In the genomic region with DNA sequence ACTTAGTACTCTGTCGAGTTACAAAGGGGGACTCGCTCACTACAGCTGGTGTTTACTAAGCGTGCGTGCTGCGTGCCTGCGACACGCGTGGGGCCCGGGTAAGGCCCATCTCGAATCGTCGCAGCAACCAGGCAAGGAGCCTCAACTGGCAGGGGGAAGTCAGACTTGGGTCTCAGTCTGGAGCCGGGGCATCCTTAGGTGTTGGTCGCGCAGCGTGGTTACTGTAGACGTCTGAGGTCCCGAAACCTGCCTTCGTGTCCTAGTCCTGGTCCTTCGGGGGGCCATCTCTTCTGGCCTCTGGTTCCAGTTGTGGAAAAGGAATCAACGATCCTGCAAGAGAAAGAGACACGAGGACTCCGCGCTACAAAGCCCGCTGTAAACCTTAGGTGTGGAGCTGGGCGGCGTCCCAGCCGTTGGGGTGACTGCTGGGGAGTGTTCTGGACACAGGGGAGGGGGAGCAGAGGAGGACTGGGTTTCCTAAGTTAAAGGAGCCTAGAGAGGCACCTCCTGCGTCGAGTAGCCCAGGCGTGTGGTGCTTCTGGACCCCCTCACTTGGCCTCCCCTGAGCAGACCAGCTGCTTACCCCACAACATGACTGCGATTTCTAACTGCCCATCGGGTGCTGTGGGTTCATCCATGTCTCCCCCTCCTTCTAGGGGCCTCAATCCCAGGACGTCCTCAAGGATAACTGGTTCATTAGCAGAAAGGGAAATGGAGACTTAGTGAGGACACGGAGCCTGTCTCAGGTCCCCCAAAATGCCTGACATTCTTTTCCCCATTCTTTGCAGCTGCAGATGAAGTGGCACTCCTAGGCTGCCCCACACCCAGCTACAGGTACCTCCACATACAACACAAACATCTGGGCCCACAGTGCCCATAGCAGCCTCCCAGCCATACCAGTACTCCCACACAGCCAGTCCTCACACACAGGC, we compare ENCODE assay signal across 8 cellular contexts. TPM values are rescaled to one million over a fixed set of nuclear protein-coding genes. Genes with fewer than 3 reads are reported as not detected.
DNase-seq lines count a peak whose midpoint lies in the region; ATAC-seq and TF ChIP-seq lines count a peak whose summit lies in the region.
"Had no signal": no experiment of that assay in that cellular context is flagged by ENCODE, and none has a peak within 500 bp of the region (broad histone marks: within the 10 kb centered on the region; RNA-seq: fewer than 3 reads in every experiment).

No MANE protein-coding gene starts in this region.

- H3K36me3 Mint-ChIP-seq in H9 (ENCODE audit: insufficient read depth in 1 of 3, low read depth in 3 of 3): no peaks in the 10 kb centered on the region; a peak in 2 of 7 replicates
- no peaks in the 10 kb centered on the region for H3K36me3 Mint-ChIP-seq in activated naive CD8-positive, alpha-beta T cell treated with anti-CD3 and anti-CD28 coated beads, Interleukin-2, amount 10 ng/mL, durations not matched to agents 7 days and 5 days

- H3K27ac ChIP-seq in H9 (ENCODE audit: insufficient read length, low read depth, low read length): no peak overlapping the region
- H3K27ac ChIP-seq in iPS-20b (ENCODE audit: low read length): no peak overlapping the region
- peak overlapping the region in 3 of 21 experiments; percentile 25 to 70 (median 36) for H3K27ac ChIP-seq in skin epidermis

- peak overlapping the region; percentile 49 for H3K4me2 ChIP-seq in H9 (ENCODE audit: insufficient read depth, insufficient read length, low read length)

- no peak overlapping the region for H2BK120ac ChIP-seq in H9 (ENCODE audit: low read depth, low read length, poor library complexity, severe bottlenecking)

- no peak for ATAC-seq in activated naive CD8-positive, alpha-beta T cell treated with anti-CD3 and anti-CD28 coated beads, Interleukin-2, amount 10 ng/mL, durations not matched to agents 7 days and 5 days (ENCODE audit: low read depth)
- ATAC-seq in GM18867 (IDR thresholded peaks at IDR 0.05; ENCODE audit: unreplicated experiment) (no peak), HG02623 (IDR thresholded peaks at IDR 0.05; ENCODE audit: unreplicated experiment) (no peak)

- H3K23ac ChIP-seq in H9 (ENCODE audit: insufficient read length, low read depth, low read length): no peak overlapping the region

- no peak overlapping the region for H4K8ac ChIP-seq in H9 (replicated peaks; ENCODE audit: insufficient read length, low read depth, low read length)

- H2BK20ac ChIP-seq in H9 (ENCODE audit: low read depth, low read length, poor library complexity, severe bottlenecking): no peak overlapping the region

- DNase-seq in H9 (no peak), DMS53 treated with DMSO at 0.1 percent for 48 hours (lab: John Stamatoyannopoulos, UW; ENCODE audit: unreplicated experiment) (no peak)
- DNase-seq in activated naive CD8-positive, alpha-beta T cell treated with anti-CD3 and anti-CD28 coated beads, Interleukin-2, amount 10 ng/mL, durations not matched to agents 7 days and 5 days: no peak

- no peak overlapping the region for H3K18ac ChIP-seq in H9 (ENCODE audit: insufficient read length, low read depth, low read length)

- H2BK5ac ChIP-seq in H9 (ENCODE audit: insufficient read length, low read length): no peak overlapping the region

- no peak overlapping the region for H2AFZ ChIP-seq in H9 (ENCODE audit: low read length)

- no peak overlapping the region for H3K56ac ChIP-seq in H9 (ENCODE audit: insufficient read length, low read depth, low read length)

- H3K4me3 ChIP-seq in iPS-20b (ENCODE audit: low read length) (peak overlapping the region; percentile 59), skin epidermis (peak overlapping the region in 6 of 7 experiments; percentile 29 to 66 (median 44))

- H3K27me3 ChIP-seq in H9 (ENCODE audit: insufficient read depth, low read length): peaks cover 55% of the 10 kb centered on the region
- peaks cover 78% of the 10 kb centered on the region for H3K27me3 ChIP-seq in iPS-20b (ENCODE audit: insufficient read depth, low read length)

- H3T11ph ChIP-seq in H9 (ENCODE audit: low read length): no peak overlapping the region

- H3K4me3 Mint-ChIP-seq in H9: peak overlapping the region; percentile 56 to 83
- H3K4me3 Mint-ChIP-seq in activated naive CD8-positive, alpha-beta T cell treated with anti-CD3 and anti-CD28 coated beads, Interleukin-2, amount 10 ng/mL, durations not matched to agents 7 days and 5 days: peak overlapping the region; percentile 65

- H2AK5ac ChIP-seq in H9 (ENCODE audit: insufficient read length, low read length): no peak overlapping the region

- H2BK15ac ChIP-seq in H9 (ENCODE audit: low read depth, low read length): no peak overlapping the region

- no peak overlapping the region for H3K14ac ChIP-seq in H9 (ENCODE audit: insufficient read depth, low read length)

- peaks cover 90% of the 10 kb centered on the region for H3K27me3 Mint-ChIP-seq in H9 (ENCODE audit: low read depth)
- H3K27me3 Mint-ChIP-seq in activated naive CD8-positive, alpha-beta T cell treated with anti-CD3 and anti-CD28 coated beads, Interleukin-2, amount 10 ng/mL, durations not matched to agents 7 days and 5 days: peaks cover 34% of the 10 kb centered on the region

- no peaks in the 10 kb centered on the region for H3K9me3 ChIP-seq in H9 (ENCODE audit: control insufficient read depth, low read depth, low read length)
- H3K9me3 ChIP-seq in iPS-20b (ENCODE audit: insufficient read depth, low read depth, low read length): no peaks in the 10 kb centered on the region

- no peaks in the 10 kb centered on the region for H3K9me3 Mint-ChIP-seq in H9
- H3K9me3 Mint-ChIP-seq in activated naive CD8-positive, alpha-beta T cell treated with anti-CD3 and anti-CD28 coated beads, Interleukin-2, amount 10 ng/mL, durations not matched to agents 7 days and 5 days: no peaks in the 10 kb centered on the region

- H3K79me1 ChIP-seq in H9 (ENCODE audit: insufficient read depth, low read depth, low read length, poor library complexity, severe bottlenecking): no peaks in the 10 kb centered on the region

- no peak for TF ChIP-seq CTCF in H9 (conservative IDR thresholded peaks at IDR 0.05)

- POLR2A ChIA-PET in activated naive CD8-positive, alpha-beta T cell treated with anti-CD3 and anti-CD28 coated beads, Interleukin-2, amount 10 ng/mL, durations not matched to agents 7 days and 5 days (lab: Charles Lee): interaction anchor here (4.3 to 4.8 kb wide), 2 partner anchors 20 to 24 kb away, joined by 29 to 47 read pairs; no protein-coding TSS in a partner anchor

- H3K27ac Mint-ChIP-seq in H9: no peak overlapping the region
- no peak overlapping the region for H3K27ac Mint-ChIP-seq in activated naive CD8-positive, alpha-beta T cell treated with anti-CD3 and anti-CD28 coated beads, Interleukin-2, amount 10 ng/mL, durations not matched to agents 7 days and 5 days

- peaks cover 24% of the 10 kb centered on the region for H3K23me2 ChIP-seq in H9 (ENCODE audit: insufficient read length, low read depth, low read length, poor library complexity, severe bottlenecking)

- H3K4me1 ChIP-seq in H9 (ENCODE audit: insufficient read depth, low read length): 0 out of 2 replicates have a peak, but pooled peaks cover 1% of the 10 kb centered on the region
- H3K4me1 ChIP-seq in iPS-20b (ENCODE audit: insufficient read depth, low read length): 0 out of 2 replicates have a peak, but pooled peaks cover 3% of the 10 kb centered on the region

- no peak overlapping the region for H4K5ac ChIP-seq in H9 (ENCODE audit: insufficient read length, low read depth, low read length)

- no peak overlapping the region for H3K4ac ChIP-seq in H9 (ENCODE audit: low read depth, low read length)

- H2BK12ac ChIP-seq in H9 (ENCODE audit: insufficient read length, low read depth, low read length): no peak overlapping the region

- WGBS in H9 (ENCODE audit: extremely low coverage, insufficient read length, low lambda C conversion rate): no CpG with 5 or more reads among the region's 35 CpGs

- H3K9ac ChIP-seq in H9 (ENCODE audit: extremely low read depth, insufficient read length, low read length) (no peak overlapping the region), iPS-20b (ENCODE audit: low read depth, low read length) (no peak overlapping the region)

- H3K36me3 ChIP-seq in iPS-20b (ENCODE audit: insufficient read depth, low read depth, low read length): no peaks in the 10 kb centered on the region

- H3K4me1 Mint-ChIP-seq in H9: peaks cover 19 to 35% of the 10 kb centered on the region in 2 experiments
- peaks cover 15% of the 10 kb centered on the region for H3K4me1 Mint-ChIP-seq in activated naive CD8-positive, alpha-beta T cell treated with anti-CD3 and anti-CD28 coated beads, Interleukin-2, amount 10 ng/mL, durations not matched to agents 7 days and 5 days

- H4K91ac ChIP-seq in H9 (ENCODE audit: insufficient read length, low read depth, low read length): no peak overlapping the region

- H3K79me2 ChIP-seq in H9 (ENCODE audit: insufficient read depth, low read length): no peaks in the 10 kb centered on the region

- no peaks in the 10 kb centered on the region for H4K20me1 ChIP-seq in H9 (ENCODE audit: control insufficient read depth, insufficient read depth, insufficient read length)

RNA-seq across cellular contexts. Expression of gene WNT11, which starts 4.9 kb away (rescaled TPM):
- total RNA-seq in H9 (2021): 0.18 TPM in 1 of 2 replicates, not detected in the other
- total RNA-seq in activated naive CD8-positive, alpha-beta T cell treated with anti-CD3 and anti-CD28 coated beads, Interleukin-2, amount 10 ng/mL, durations not matched to agents 7 days and 5 days: 1 to 10 TPM; 1.4 to 2.1 TPM
- total RNA-seq: renal cortical epithelial cell had no signal
